ENCODE assay signal across 11 cellular contexts in the genomic region with DNA sequence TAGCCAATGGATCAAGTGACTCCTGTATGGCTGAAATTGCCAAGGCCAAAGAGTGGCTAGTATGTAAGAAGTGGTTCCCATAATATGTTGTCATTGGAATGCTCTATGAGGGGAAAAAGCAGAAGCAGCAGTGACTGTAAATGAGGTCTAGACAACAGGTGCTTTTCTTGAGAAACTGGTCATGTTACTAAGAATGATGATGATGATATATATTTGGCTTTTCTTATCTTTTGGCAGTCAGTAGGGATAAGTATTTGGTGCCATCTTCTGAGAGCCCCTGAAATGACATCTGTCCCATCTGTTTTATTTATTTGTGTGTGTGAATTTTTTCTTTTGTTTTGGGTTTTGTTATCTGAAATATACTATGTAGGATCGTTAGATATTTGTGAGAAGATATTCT.
A peak's percentile ranks its signal among the peaks of the same experiment; 100 is the strongest.
DNase-seq lines count a peak whose midpoint lies in the region; ATAC-seq, FAIRE-seq and TF ChIP-seq lines count a peak whose summit lies in the region.
"Had no signal": no experiment of that assay in that cellular context is flagged by ENCODE, and none has a peak within 500 bp of the region (broad histone marks: within the 10 kb centered on the region; RNA-seq: fewer than 3 reads in every experiment).

No MANE protein-coding gene starts in this region.

- no peaks in the 10 kb centered on the region for H3K27me3 ChIP-seq in tibial artery

- ATAC-seq in GM18870 (IDR thresholded peaks at IDR 0.05; ENCODE audit: unreplicated experiment), result peak; percentile 69
- no peak for ATAC-seq in activated T-helper 17 cell treated with anti-CD3 and anti-CD28 coated beads, Interleukin-2, amount 50 U/mL, for 72 hours (replicated peaks)

- H3K4me1 Mint-ChIP-seq in activated T-helper 17 cell treated with anti-CD3 and anti-CD28 coated beads, Interleukin-2, amount 50 U/mL, for 72 hours, result no peaks in the 10 kb centered on the region
- H3K4me1 Mint-ChIP-seq: activated CD4-positive, alpha-beta memory T cell treated with anti-CD3 and anti-CD28 coated beads, Interleukin-2, amount 10 ng/mL, durations not matched to agents 7 days and 5 days had no signal

- no peaks in the 10 kb centered on the region for H3K9me3 ChIP-seq in tibial artery

- H3K9me3 Mint-ChIP-seq in activated T-helper 17 cell treated with anti-CD3 and anti-CD28 coated beads, Interleukin-2, amount 50 U/mL, for 72 hours, result peaks cover 16% of the 10 kb centered on the region
- H3K9me3 Mint-ChIP-seq: activated CD4-positive, alpha-beta memory T cell treated with anti-CD3 and anti-CD28 coated beads, Interleukin-2, amount 10 ng/mL, durations not matched to agents 7 days and 5 days had no signal

- no peak overlapping the region for H3K27ac ChIP-seq in tibial artery
- H3K27ac ChIP-seq: HL-60 had no signal

- H3K4me3 ChIP-seq in AG09309 (ENCODE audit: control insufficient read depth, low read depth, low read length) (no peak overlapping the region), fibroblast of mammary gland (ENCODE audit: control insufficient read depth, low read depth, low read length) (no peak overlapping the region), tibial artery (no peak overlapping the region)

- intact Hi-C loops in tibial artery (cut with DNase I; ENCODE audit: low total_unique reads), result no loop called here

- DNase-seq in AG09309 (ENCODE audit: low read depth) (no peak), NCI-H69 (lab: John Stamatoyannopoulos, UW) (peak; percentile 12), fibroblast of mammary gland (ENCODE audit: low read depth) (peak; percentile 23), GM12892 (ENCODE audit: insufficient read length) (no peak), tibial artery (no peak)
- DNase-seq in effector CD8-positive, alpha-beta T cell (lab: John Stamatoyannopoulos, UW), result no peak
- DNase-seq: activated CD4-positive, alpha-beta memory T cell treated with anti-CD3 and anti-CD28 coated beads, Interleukin-2, amount 10 ng/mL, durations not matched to agents 7 days and 5 days; RPMI8226 had no signal

- no peaks in the 10 kb centered on the region for H3K27me3 Mint-ChIP-seq in activated T-helper 17 cell treated with anti-CD3 and anti-CD28 coated beads, Interleukin-2, amount 50 U/mL, for 72 hours
- H3K27me3 Mint-ChIP-seq: activated CD4-positive, alpha-beta memory T cell treated with anti-CD3 and anti-CD28 coated beads, Interleukin-2, amount 10 ng/mL, durations not matched to agents 7 days and 5 days had no signal

- H3K4me3 Mint-ChIP-seq in activated T-helper 17 cell treated with anti-CD3 and anti-CD28 coated beads, Interleukin-2, amount 50 U/mL, for 72 hours, result no peak overlapping the region
- H3K4me3 Mint-ChIP-seq: activated CD4-positive, alpha-beta memory T cell treated with anti-CD3 and anti-CD28 coated beads, Interleukin-2, amount 10 ng/mL, durations not matched to agents 7 days and 5 days had no signal

- no peaks in the 10 kb centered on the region for H3K4me1 ChIP-seq in tibial artery

- FAIRE-seq in GM12892 (lab: Jason Lieb, UNC), result no peak

- no peak for TF ChIP-seq POLR2A in GM12892 (IDR thresholded peaks at IDR 0.05; ENCODE audit: low read depth, low read length)

- no peak overlapping the region for H3K27ac Mint-ChIP-seq in activated T-helper 17 cell treated with anti-CD3 and anti-CD28 coated beads, Interleukin-2, amount 50 U/mL, for 72 hours
- H3K27ac Mint-ChIP-seq: activated CD4-positive, alpha-beta memory T cell treated with anti-CD3 and anti-CD28 coated beads, Interleukin-2, amount 10 ng/mL, durations not matched to agents 7 days and 5 days had no signal

- TF ChIP-seq CTCF in AG09309 (IDR thresholded peaks at IDR 0.05; ENCODE audit: control insufficient read depth, insufficient read depth, low read depth, low read length, missing control alignments) (peak; percentile 49), fibroblast of mammary gland (conservative IDR thresholded peaks at IDR 0.05; ENCODE audit: control insufficient read depth, insufficient read depth, low read depth, low read length) (peak; percentile 35), tibial artery (IDR thresholded peaks at IDR 0.05) (no peak)

- no peaks in the 10 kb centered on the region for H3K36me3 Mint-ChIP-seq in activated T-helper 17 cell treated with anti-CD3 and anti-CD28 coated beads, Interleukin-2, amount 50 U/mL, for 72 hours (ENCODE audit: low read depth)

- no peaks in the 10 kb centered on the region for H3K36me3 ChIP-seq in tibial artery

Comparison
In these comparisons a context has a peak if more than half of its experiments do, and no peak if none do; other contexts are left out.
1. DNase-seq: peak in NCI-H69 (single experiment) and fibroblast of mammary gland (single experiment); none in AG09309 (single experiment), effector CD8-positive, alpha-beta T cell (single experiment), GM12892 (single experiment) and tibial artery (0 of 2).
2. CTCF ChIP-seq: peak in AG09309 (single experiment) and fibroblast of mammary gland (single experiment); none in tibial artery (0 of 2).